ENCODE assay signal across 34 cellular contexts in genomic region chr3:124896824-124897526, GRCh38. TPM values are rescaled to one million over a fixed set of nuclear protein-coding genes. Genes with fewer than 3 reads are reported as not detected.
"Had no signal": no experiment of that assay in that cellular context is flagged by ENCODE, and none has a peak within 500 bp of the region (broad histone marks: within the 10 kb centered on the region; RNA-seq: fewer than 3 reads in every experiment).

No MANE protein-coding gene starts in this region.

- H3K9me3 ChIP-seq: body of pancreas, breast epithelium, Peyer's patch, SJSA1 had no signal

- H3K27me3 ChIP-seq: body of pancreas, breast epithelium, Peyer's patch, SJSA1 had no signal

- DNase-seq: activated CD4-positive, alpha-beta memory T cell treated with anti-CD3 and anti-CD28 coated beads, Interleukin-2, amount 10 ng/mL, durations not matched to agents 7 days and 5 days; activated CD4-positive, alpha-beta T cell treated with anti-CD3 and anti-CD28 coated beads for 1 hour; activated CD4-positive, alpha-beta T cell treated with anti-CD3 and anti-CD28 coated beads for 48 hours; activated CD4-positive, CD25-positive, alpha-beta regulatory T cell; activated CD8-positive, alpha-beta memory T cell treated with anti-CD3 and anti-CD28 coated beads for 24 hours; activated CD8-positive, alpha-beta memory T cell treated with anti-CD3 and anti-CD28 coated beads, Interleukin-2, amount 10 ng/mL, durations not matched to agents 7 days and 5 days; activated CD8-positive, alpha-beta memory T cell treated with anti-CD3 and anti-CD28 coated beads, Interleukin-2, amount 50 U/mL, for 48 hours; activated effector memory CD4-positive, alpha-beta T cell treated with Interleukin-2 at 50 U/mL for 16 hours; activated naive CD4-positive, alpha-beta T cell treated with anti-CD3 and anti-CD28 coated beads, Interleukin-2, amount 10 ng/mL, durations not matched to agents 7 days and 5 days; activated naive CD8-positive, alpha-beta T cell treated with anti-CD3 and anti-CD28 coated beads, Interleukin-2, amount 50 U/mL, for 24 hours; activated T-cell treated with anti-CD3 and anti-CD28 coated beads, Interleukin-2, amount 50 U/mL, for 48 hours; amygdala; body of pancreas; NCI-H1105; NCI-H1436; NCI-H1694; NCI-H1930; NCI-H2081 treated with DMSO at 0.1 percent for 48 hours; NCI-H345; NCI-H524 treated with DMSO at 0.1 percent for 48 hours; NK-92 treated with Interleukin-12 subunit alpha and Interleukin-12 subunit beta, amount 100 ng/mL, for 24 hours; PC-3; Peyer's patch; RPMI8226; SHP77 treated with DMSO at 0.1 percent for 48 hours; SW 1271; T-helper 1 cell; T-helper 2 cell; T-helper 9 cell had no signal

- H3K4me1 ChIP-seq: breast epithelium, Peyer's patch, SJSA1 had no signal

- H3K36me3 ChIP-seq: breast epithelium, Peyer's patch, SJSA1 had no signal

- ATAC-seq: activated CD8-positive, alpha-beta memory T cell treated with anti-CD3 and anti-CD28 coated beads, Interleukin-2, amount 10 ng/mL, durations not matched to agents 7 days and 5 days; activated naive CD8-positive, alpha-beta T cell treated with anti-CD3 and anti-CD28 coated beads, Interleukin-2, amount 50 U/mL, for 24 hours; body of pancreas; PC-3 had no signal

- H3K27ac ChIP-seq: body of pancreas, breast epithelium, Peyer's patch, SJSA1, VCaP had no signal

- H3K4me3 ChIP-seq: body of pancreas, breast epithelium, coronary artery, Peyer's patch, SJSA1 had no signal

RNA-seq across cellular contexts. Expression of gene MUC13, which starts 37.6 kb away (rescaled TPM):
- total RNA-seq: activated CD4-positive, alpha-beta memory T cell treated with anti-CD3 and anti-CD28 coated beads, Interleukin-2, amount 10 ng/mL, durations not matched to agents 7 days and 5 days; activated CD8-positive, alpha-beta memory T cell treated with anti-CD3 and anti-CD28 coated beads, Interleukin-2, amount 10 ng/mL, durations not matched to agents 7 days and 5 days; astrocyte; SJSA1 had no signal
